28 cellular contexts compared by ENCODE assay signal in genomic region chr3:39428745-39429201, GRCh38. TPM values are rescaled to one million over a fixed set of nuclear protein-coding genes. Genes with fewer than 3 reads are reported as not detected.
A peak's percentile ranks its signal among the peaks of the same experiment; 100 is the strongest.
DNase-seq lines count a peak whose midpoint lies in the region; ATAC-seq, FAIRE-seq and TF ChIP-seq lines count a peak whose summit lies in the region.
"Had no signal": no experiment of that assay in that cellular context is flagged by ENCODE, and none has a peak within 500 bp of the region (broad histone marks: within the 10 kb centered on the region; RNA-seq: fewer than 3 reads in every experiment).

No MANE protein-coding gene starts in this region.

- no peak overlapping the region for H3K27ac ChIP-seq in astrocyte (ENCODE audit: low read depth, low read length)
- no peak overlapping the region for H3K27ac ChIP-seq in osteoblast (ENCODE audit: low read depth, low read length)
- H3K27ac ChIP-seq: epithelial cell of prostate, neural progenitor cell, vagina had no signal

- peaks cover 4% of the 10 kb centered on the region for H3K9me3 Mint-ChIP-seq in astrocyte (ENCODE audit: unreplicated experiment)
- H3K9me3 Mint-ChIP-seq: activated naive CD8-positive, alpha-beta T cell treated with anti-CD3 and anti-CD28 coated beads, Interleukin-2, amount 10 ng/mL, durations not matched to agents 7 days and 5 days; dendritic cell treated with granulocyte-macrophage colony-stimulating factor and Interleukin-4, amounts not matched to agents 40 ng/mL and 50 ng/mL, for 4 days; neural progenitor cell; T-cell had no signal

- TF ChIP-seq CTCF in astrocyte (IDR thresholded peaks at IDR 0.05; ENCODE audit: insufficient read depth, low read depth, low read length): no peak
- TF ChIP-seq CTCF in osteoblast (IDR thresholded peaks at IDR 0.05; ENCODE audit: extremely low read depth, low read depth, low read length): no peak

- no peak for ATAC-seq in GM18520 (IDR thresholded peaks at IDR 0.05; ENCODE audit: unreplicated experiment)
- ATAC-seq: activated CD8-positive, alpha-beta memory T cell treated with anti-CD3 and anti-CD28 coated beads, Interleukin-2, amount 10 ng/mL, durations not matched to agents 7 days and 5 days; T-cell had no signal

- no peaks in the 10 kb centered on the region for H3K4me1 ChIP-seq in astrocyte (ENCODE audit: insufficient read depth, low read length)
- H3K4me1 ChIP-seq in osteoblast (ENCODE audit: insufficient read depth, low read length): peaks cover 5% of the 10 kb centered on the region
- H3K4me1 ChIP-seq: neural progenitor cell, vagina had no signal

- no peak overlapping the region for H3K4me2 ChIP-seq in astrocyte (ENCODE audit: low read length)
- H3K4me2 ChIP-seq in osteoblast (ENCODE audit: insufficient read depth, low read length): no peak overlapping the region
- H3K4me2 ChIP-seq: neural progenitor cell had no signal

- H3K9me3 ChIP-seq in astrocyte (ENCODE audit: insufficient read depth, low read depth, low read length) (no peaks in the 10 kb centered on the region), osteoblast (ENCODE audit: low read depth, low read length) (no peaks in the 10 kb centered on the region)
- H3K9me3 ChIP-seq: vagina had no signal

- DNase-seq in NCI-H146 (lab: John Stamatoyannopoulos, UW): peak; percentile 13
- DNase-seq in NCI-H146 treated with DMSO at 0.1 percent for 48 hours (lab: John Stamatoyannopoulos, UW; ENCODE audit: unreplicated experiment): no peak
- no peak for DNase-seq in astrocyte (ENCODE audit: low read depth)
- DNase-seq in glomerular endothelial cell (ENCODE audit: extremely low read depth, low read depth, low spot score): peak; percentile 72
- DNase-seq in osteoblast (ENCODE audit: insufficient read length, low spot score, missing footprints): no peak
- DNase-seq in OCI-M2 (lab: John Stamatoyannopoulos, UW; ENCODE audit: unreplicated experiment): no peak
- no peak for DNase-seq in T-helper 1 cell
- DNase-seq: 8988T; activated CD4-positive, alpha-beta T cell treated with anti-CD3 and anti-CD28 coated beads for 4 hours; activated CD8-positive, alpha-beta memory T cell treated with anti-CD3 and anti-CD28 coated beads, Interleukin-2, amount 10 ng/mL, durations not matched to agents 7 days and 5 days; activated naive CD8-positive, alpha-beta T cell treated with anti-CD3 and anti-CD28 coated beads, Interleukin-2, amount 10 ng/mL, durations not matched to agents 7 days and 5 days; DMS79 treated with DMSO at 0.1 percent for 48 hours; Karpas-422; kidney glomerular epithelial cell; NCI-H2081 treated with DMSO at 0.1 percent for 48 hours; NCI-H524 treated with DMSO at 0.1 percent for 48 hours; SHP77 treated with DMSO at 0.1 percent for 48 hours; stimulated activated CD4-positive, alpha-beta T cell treated with anti-CD3 and anti-CD28 coated beads, Interleukin-12 subunit alpha, Interleukin-12 subunit beta, amount 100 ng/mL, for 4 hours; T-cell had no signal

- H3K27ac Mint-ChIP-seq in astrocyte (ENCODE audit: unreplicated experiment): no peak overlapping the region
- H3K27ac Mint-ChIP-seq: activated CD8-positive, alpha-beta memory T cell treated with anti-CD3 and anti-CD28 coated beads, Interleukin-2, amount 10 ng/mL, durations not matched to agents 7 days and 5 days; activated naive CD8-positive, alpha-beta T cell treated with anti-CD3 and anti-CD28 coated beads, Interleukin-2, amount 10 ng/mL, durations not matched to agents 7 days and 5 days; dendritic cell treated with granulocyte-macrophage colony-stimulating factor and Interleukin-4, amounts not matched to agents 40 ng/mL and 50 ng/mL, for 4 days; neural progenitor cell; T-cell had no signal

- H3K4me3 Mint-ChIP-seq in astrocyte (ENCODE audit: unreplicated experiment): no peak overlapping the region
- H3K4me3 Mint-ChIP-seq: activated CD8-positive, alpha-beta memory T cell treated with anti-CD3 and anti-CD28 coated beads, Interleukin-2, amount 10 ng/mL, durations not matched to agents 7 days and 5 days; activated naive CD8-positive, alpha-beta T cell treated with anti-CD3 and anti-CD28 coated beads, Interleukin-2, amount 10 ng/mL, durations not matched to agents 7 days and 5 days; dendritic cell treated with granulocyte-macrophage colony-stimulating factor and Interleukin-4, amounts not matched to agents 40 ng/mL and 50 ng/mL, for 4 days; neural progenitor cell; T-cell had no signal

- H3K4me3 ChIP-seq in astrocyte (ENCODE audit: insufficient read depth, low read depth, low read length) (no peak overlapping the region), osteoblast (ENCODE audit: insufficient read depth, low read length) (no peak overlapping the region)
- H3K4me3 ChIP-seq: neural progenitor cell, vagina had no signal

- no peaks in the 10 kb centered on the region for H3K36me3 ChIP-seq in astrocyte (ENCODE audit: insufficient read depth, low read length)
- H3K36me3 ChIP-seq in osteoblast (ENCODE audit: insufficient read depth, low read length): no peaks in the 10 kb centered on the region
- H3K36me3 ChIP-seq: neural progenitor cell, vagina had no signal

- H2AFZ ChIP-seq in astrocyte (ENCODE audit: low read depth, low read length) (peak overlapping the region; percentile 41), osteoblast (ENCODE audit: low read length) (peak overlapping the region; percentile 59)
- H2AFZ ChIP-seq: neural progenitor cell had no signal

- H3K27me3 ChIP-seq in astrocyte (ENCODE audit: insufficient read depth, low read length): no peaks in the 10 kb centered on the region
- H3K27me3 ChIP-seq in osteoblast (ENCODE audit: insufficient read depth, low read length): no peaks in the 10 kb centered on the region
- H3K27me3 ChIP-seq: neural progenitor cell, vagina had no signal

- H4K20me1 ChIP-seq in astrocyte (ENCODE audit: insufficient read depth, low read length): no peaks in the 10 kb centered on the region
- no peaks in the 10 kb centered on the region for H4K20me1 ChIP-seq in osteoblast (ENCODE audit: insufficient read depth, low read length)

- H3K4me1 Mint-ChIP-seq in astrocyte (ENCODE audit: low read depth, unreplicated experiment): peaks cover 11% of the 10 kb centered on the region
- H3K4me1 Mint-ChIP-seq: activated CD8-positive, alpha-beta memory T cell treated with anti-CD3 and anti-CD28 coated beads, Interleukin-2, amount 10 ng/mL, durations not matched to agents 7 days and 5 days; neural progenitor cell; T-cell had no signal

- H3K27me3 Mint-ChIP-seq in astrocyte (ENCODE audit: low read depth, unreplicated experiment): peaks cover 4% of the 10 kb centered on the region

- no peak for FAIRE-seq in astrocyte (lab: Jason Lieb, UNC)
- FAIRE-seq: frontal cortex, GM12891 had no signal

- H3K36me3 Mint-ChIP-seq in astrocyte (ENCODE audit: low read depth, unreplicated experiment): no peaks in the 10 kb centered on the region
- H3K36me3 Mint-ChIP-seq: activated CD8-positive, alpha-beta memory T cell treated with anti-CD3 and anti-CD28 coated beads, Interleukin-2, amount 10 ng/mL, durations not matched to agents 7 days and 5 days; activated naive CD8-positive, alpha-beta T cell treated with anti-CD3 and anti-CD28 coated beads, Interleukin-2, amount 10 ng/mL, durations not matched to agents 7 days and 5 days; neural progenitor cell; T-cell had no signal

- H3K79me2 ChIP-seq in astrocyte (ENCODE audit: insufficient read depth, low read length) (no peaks in the 10 kb centered on the region), osteoblast (ENCODE audit: insufficient read depth, low read length) (no peaks in the 10 kb centered on the region)

- no peak overlapping the region for H3K9ac ChIP-seq in astrocyte (ENCODE audit: low read length)
- H3K9ac ChIP-seq: neural progenitor cell had no signal

RNA-seq across cellular contexts. Expression of gene RPSA, which starts 22.3 kb away (rescaled TPM):
- 881 and 1,004 TPM in 2 replicates for total RNA-seq in astrocyte
- 742 and 1,345 TPM in 2 replicates for total RNA-seq in glomerular endothelial cell
- total RNA-seq in osteoblast: 1,028 and 1,154 TPM in 2 replicates

RNA-seq across cellular contexts. Expression of gene MOBP, which starts 38.7 kb away (rescaled TPM):
- total RNA-seq in astrocyte: 0.16 and 0.41 TPM in 2 replicates
- 0.23 TPM in 1 of 2 replicates, not detected in the other for total RNA-seq in glomerular endothelial cell
- not detected in 2 replicates for total RNA-seq in osteoblast
- total RNA-seq: activated CD8-positive, alpha-beta memory T cell treated with anti-CD3 and anti-CD28 coated beads, Interleukin-2, amount 10 ng/mL, durations not matched to agents 7 days and 5 days; activated naive CD8-positive, alpha-beta T cell treated with anti-CD3 and anti-CD28 coated beads, Interleukin-2, amount 10 ng/mL, durations not matched to agents 7 days and 5 days; OCI-LY7; subcutaneous adipose tissue; vagina had no signal

RNA-seq across cellular contexts. Expression of gene SLC25A38, which starts 45.6 kb away (rescaled TPM):
- total RNA-seq in astrocyte (33.0 and 34.4 TPM in 2 replicates), glomerular endothelial cell (17.8 and 27.8 TPM in 2 replicates), osteoblast (28.2 and 29.2 TPM in 2 replicates)

Comparison
In these comparisons a context has a peak if more than half of its experiments do, and no peak if none do; other contexts are left out.
1. DNase-seq: peak in NCI-H146 (single experiment) and glomerular endothelial cell (single experiment); none in NCI-H146 treated with DMSO at 0.1 percent for 48 hours (single experiment), astrocyte (single experiment), osteoblast (single experiment), OCI-M2 (single experiment) and T-helper 1 cell (0 of 5).